ENCODE assay signal across 1 cellular context in genomic region chr12:18683603-18684002, GRCh38.
TF ChIP-seq lines count a peak whose summit lies in the region.

No MANE protein-coding gene starts in this region.

TF ChIP-seq in H1, 55 proteins besides CTCF, POLR2A, EP300 and RAD21:
- no peak for TF ChIP-seq CHD7 (IDR thresholded peaks at IDR 0.05; ENCODE audit: insufficient replicate concordance, low read length)
- TF ChIP-seq CEBPB (IDR thresholded peaks at IDR 0.05; ENCODE audit: low read depth, low read length): no peak
- no peak for TF ChIP-seq TBP (IDR thresholded peaks at IDR 0.05; ENCODE audit: low read depth, low read length)
- no peak for TF ChIP-seq CBX5 (IDR thresholded peaks at IDR 0.05; ENCODE audit: low read depth, low read length)
